25 cellular contexts compared by ENCODE assay signal in genomic region chr9:86706391-86706790, GRCh38.
DNase-seq lines count a peak whose midpoint lies in the region; ATAC-seq and TF ChIP-seq lines count a peak whose summit lies in the region.
"Had no signal": no experiment of that assay in that cellular context is flagged by ENCODE, and none has a peak within 500 bp of the region (broad histone marks: within the 10 kb centered on the region; RNA-seq: fewer than 3 reads in every experiment).

No MANE protein-coding gene starts in this region.

- H3K4me3 ChIP-seq in choroid plexus epithelial cell (ENCODE audit: low read depth, low read length) (no peak overlapping the region), upper lobe of left lung (no peak overlapping the region)
- H3K4me3 ChIP-seq: lower lobe of right lung had no signal

- WGBS in upper lobe of left lung, 2 donors: 93% methylated on average over 1 of the region's 1 CpG

- no peaks in the 10 kb centered on the region for H3K4me1 ChIP-seq in upper lobe of left lung
- H3K4me1 ChIP-seq: lower lobe of right lung had no signal

- no peak for TF ChIP-seq EP300 in upper lobe of left lung (IDR thresholded peaks at IDR 0.05)

- peak; percentile 24 for DNase-seq in A172 (ENCODE audit: low spot score)
- peak; percentile 32 for DNase-seq in LHCN-M2 (ENCODE audit: low read depth)
- DNase-seq in choroid plexus epithelial cell (ENCODE audit: low read depth): peak; percentile 44
- peak; percentile 17 for DNase-seq in kidney glomerular epithelial cell (lab: John Stamatoyannopoulos, UW)
- no peak for DNase-seq in DMS 273 treated with DMSO at 0.1 percent for 48 hours (lab: John Stamatoyannopoulos, UW)
- no peak for DNase-seq in upper lobe of left lung
- DNase-seq: 8988T; activated CD4-positive, alpha-beta T cell treated with anti-CD3 and anti-CD28 coated beads for 48 hours; activated naive CD4-positive, alpha-beta T cell treated with Interleukin-2 at 50 U/mL for 16 hours; activated T-cell treated with anti-CD3 and anti-CD28 coated beads, Interleukin-2, amount 50 U/mL, for 24 hours; AML-193; amniotic stem cell; CD8-positive, alpha-beta T cell; cerebellar nuclear complex; DMS153; hypothalamus; Karpas-422; lower lobe of right lung; NCI-H1048; NCI-H187 treated with DMSO at 0.1 percent for 48 hours; NCI-H2227 treated with DMSO at 0.1 percent for 48 hours; NCI-H748 treated with DMSO at 0.1 percent for 48 hours had no signal

- no peaks in the 10 kb centered on the region for H3K9me3 ChIP-seq in upper lobe of left lung
- H3K9me3 ChIP-seq: lower lobe of right lung had no signal

- no peak for ATAC-seq in GM21447 (IDR thresholded peaks at IDR 0.05; ENCODE audit: unreplicated experiment)
- no peak for ATAC-seq in upper lobe of left lung (ENCODE audit: low FRiP score in 2 of 2)
- no peak for ATAC-seq in GM19463 (IDR thresholded peaks at IDR 0.05; ENCODE audit: unreplicated experiment)
- ATAC-seq: CD8-positive, alpha-beta T cell; lower lobe of right lung; SK-N-SH treated with all-trans-retinoic acid at 6 μM for 48 hours had no signal

- TF ChIP-seq POLR2A in upper lobe of left lung (IDR thresholded peaks at IDR 0.05): no peak

- no peak for TF ChIP-seq CTCF in choroid plexus epithelial cell (conservative IDR thresholded peaks at IDR 0.05; ENCODE audit: low read depth, low read length)
- no peak for TF ChIP-seq CTCF in upper lobe of left lung (IDR thresholded peaks at IDR 0.05)

- no peaks in the 10 kb centered on the region for H3K36me3 ChIP-seq in upper lobe of left lung
- H3K36me3 ChIP-seq: lower lobe of right lung had no signal

- H3K27ac ChIP-seq in upper lobe of left lung: no peak overlapping the region
- H3K27ac ChIP-seq: lower lobe of right lung had no signal

- no peaks in the 10 kb centered on the region for H3K27me3 ChIP-seq in upper lobe of left lung

Comparison
In these comparisons a context has a peak if more than half of its experiments do, and no peak if none do; other contexts are left out.
1. DNase-seq: peak in A172 (single experiment), LHCN-M2 (single experiment), choroid plexus epithelial cell (single experiment) and kidney glomerular epithelial cell (single experiment); none in DMS 273 treated with DMSO at 0.1 percent for 48 hours (single experiment) and upper lobe of left lung (0 of 2).